Comparison of ENCODE assay signal across 1 cellular context in the genomic region with DNA sequence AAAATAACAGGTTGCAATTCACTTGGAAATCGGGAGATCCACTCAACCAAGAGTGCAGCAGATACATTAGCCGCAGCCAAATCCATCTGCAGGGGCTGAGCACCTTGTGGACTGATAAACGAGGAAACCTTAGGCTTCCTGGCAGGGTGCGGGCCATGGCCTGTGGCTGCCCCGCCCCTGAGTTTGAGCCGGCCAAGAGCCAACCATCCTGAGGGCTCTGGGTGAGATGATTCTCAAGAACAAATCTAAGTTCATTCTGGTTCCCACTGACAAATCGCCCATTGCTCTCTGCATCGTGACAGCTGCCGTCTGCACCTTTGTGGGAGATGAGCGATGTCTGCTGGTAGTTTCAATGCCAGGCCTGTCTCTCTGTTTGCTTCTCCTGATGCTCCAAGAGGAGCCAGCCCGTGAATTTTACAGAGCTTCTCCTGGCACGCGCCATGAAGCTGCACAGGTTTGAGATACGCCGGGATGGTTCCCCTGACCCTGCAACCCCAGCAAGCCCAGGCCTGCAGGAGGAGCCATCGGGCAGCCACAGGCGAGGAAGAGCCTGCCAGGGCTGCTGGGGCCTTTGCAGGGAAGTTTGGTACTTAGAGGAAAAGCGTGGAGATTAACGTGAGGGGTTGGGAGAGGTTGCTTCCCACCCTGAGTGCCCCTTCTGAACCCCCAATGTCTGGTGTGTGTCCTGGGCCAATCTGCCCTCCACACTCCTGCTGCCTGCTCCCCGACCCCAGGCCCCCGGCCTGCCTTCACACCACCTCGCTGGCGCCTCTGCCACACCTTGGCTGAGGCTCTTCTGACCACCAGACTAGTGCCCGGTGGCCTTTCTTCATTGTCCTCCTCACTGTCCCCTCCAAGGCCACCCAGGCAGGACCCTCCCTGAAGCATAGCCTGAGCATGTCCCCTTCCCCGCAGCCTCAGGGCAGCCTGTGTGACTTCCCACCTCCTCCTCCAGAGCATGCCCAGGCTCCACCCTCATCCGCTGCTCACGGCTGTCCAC.
TF ChIP-seq lines count a peak whose summit lies in the region.

No MANE protein-coding gene starts in this region.

TF ChIP-seq in HepG2, 621 proteins besides CTCF, POLR2A, EP300 and RAD21:
- TF ChIP-seq, protein P1, sequence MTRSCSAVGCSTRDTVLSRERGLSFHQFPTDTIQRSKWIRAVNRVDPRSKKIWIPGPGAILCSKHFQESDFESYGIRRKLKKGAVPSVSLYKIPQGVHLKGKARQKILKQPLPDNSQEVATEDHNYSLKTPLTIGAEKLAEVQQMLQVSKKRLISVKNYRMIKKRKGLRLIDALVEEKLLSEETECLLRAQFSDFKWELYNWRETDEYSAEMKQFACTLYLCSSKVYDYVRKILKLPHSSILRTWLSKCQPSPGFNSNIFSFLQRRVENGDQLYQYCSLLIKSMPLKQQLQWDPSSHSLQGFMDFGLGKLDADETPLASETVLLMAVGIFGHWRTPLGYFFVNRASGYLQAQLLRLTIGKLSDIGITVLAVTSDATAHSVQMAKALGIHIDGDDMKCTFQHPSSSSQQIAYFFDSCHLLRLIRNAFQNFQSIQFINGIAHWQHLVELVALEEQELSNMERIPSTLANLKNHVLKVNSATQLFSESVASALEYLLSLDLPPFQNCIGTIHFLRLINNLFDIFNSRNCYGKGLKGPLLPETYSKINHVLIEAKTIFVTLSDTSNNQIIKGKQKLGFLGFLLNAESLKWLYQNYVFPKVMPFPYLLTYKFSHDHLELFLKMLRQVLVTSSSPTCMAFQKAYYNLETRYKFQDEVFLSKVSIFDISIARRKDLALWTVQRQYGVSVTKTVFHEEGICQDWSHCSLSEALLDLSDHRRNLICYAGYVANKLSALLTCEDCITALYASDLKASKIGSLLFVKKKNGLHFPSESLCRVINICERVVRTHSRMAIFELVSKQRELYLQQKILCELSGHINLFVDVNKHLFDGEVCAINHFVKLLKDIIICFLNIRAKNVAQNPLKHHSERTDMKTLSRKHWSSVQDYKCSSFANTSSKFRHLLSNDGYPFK (CRISPR knock-in tag; IDR thresholded peaks at IDR 0.05; ENCODE audit: borderline replicate concordance), result no peak
- TF ChIP-seq STAG1 (CRISPR knock-in tag; IDR thresholded peaks at IDR 0.05), result peak; percentile 35; the same call in 1 of the 2 replicates
- no peak for TF ChIP-seq ZNF557 (CRISPR knock-in tag; IDR thresholded peaks at IDR 0.05)
TF ChIP-seq in HepG2: peak in this region for 1.
